Comparison of ENCODE assay signal across 7 cellular contexts in the genomic region with DNA sequence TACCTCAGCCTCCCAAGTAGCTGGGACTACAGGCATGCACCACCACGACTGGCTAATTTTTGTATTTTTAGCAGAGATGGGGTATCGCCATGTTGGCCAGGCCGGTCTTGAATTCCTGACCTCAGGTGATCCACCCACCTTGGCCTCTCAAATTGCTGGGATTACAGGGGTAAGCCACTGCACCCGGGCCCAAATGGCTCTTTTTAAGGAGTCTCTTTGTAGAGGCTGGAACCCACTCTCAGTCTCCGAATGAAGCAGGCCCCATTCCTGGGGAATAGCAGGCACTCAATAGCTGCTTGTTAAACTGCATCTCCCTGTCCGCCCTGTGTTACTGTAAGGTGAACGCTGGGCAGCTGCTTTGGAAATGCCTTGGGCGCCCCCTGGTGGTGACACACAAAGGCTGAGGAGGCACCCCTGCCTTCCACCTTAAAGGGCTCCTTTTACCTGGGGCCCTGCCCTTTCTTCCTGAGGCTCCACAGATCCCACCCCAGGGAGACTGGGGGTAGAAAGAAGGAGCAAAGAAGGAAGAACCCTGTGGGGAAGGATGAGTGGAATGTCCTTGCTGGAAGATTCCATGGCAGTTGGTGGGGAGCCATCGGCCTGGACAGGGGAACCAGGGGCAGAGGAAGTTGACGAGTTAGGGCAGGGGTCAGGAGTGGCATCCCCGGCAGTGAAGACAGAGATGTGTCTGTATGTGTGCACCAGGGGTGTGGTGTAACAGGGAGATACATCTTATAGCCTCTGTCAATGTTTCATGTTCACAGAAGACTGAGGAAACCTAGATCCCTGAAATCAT. TPM values are rescaled to one million over a fixed set of nuclear protein-coding genes. Genes with fewer than 3 reads are reported as not detected.
A peak's percentile ranks its signal among the peaks of the same experiment; 100 is the strongest.
DNase-seq lines count a peak whose midpoint lies in the region; FAIRE-seq and TF ChIP-seq lines count a peak whose summit lies in the region.

No MANE protein-coding gene starts in this region.

- H3K9ac ChIP-seq in SK-N-SH (no peak overlapping the region), trophoblast cell (ENCODE audit: low read length) (no peak overlapping the region)

- no peak for TF ChIP-seq POLR2A in GM12892 (IDR thresholded peaks at IDR 0.05; ENCODE audit: low read depth, low read length)

- H3K4me1 ChIP-seq in SK-N-SH (ENCODE audit: control insufficient read depth in 1 of 2, insufficient read depth in 2 of 2, low read depth in 1 of 2, low read length in 1 of 2) = peaks cover 4% of the 10 kb centered on the region in 2 experiments; a peak in 3 of 4 replicates
- H3K4me1 ChIP-seq in trophoblast cell (ENCODE audit: control insufficient read depth in 1 of 2, insufficient read depth in 2 of 2, low read length in 2 of 2) = peaks cover 8 to 9% of the 10 kb centered on the region in 2 experiments

- no peak overlapping the region for H2BK12ac ChIP-seq in trophoblast cell (ENCODE audit: low read length)

- H3K9me3 ChIP-seq in SK-N-SH = no peaks in the 10 kb centered on the region
- no peaks in the 10 kb centered on the region for H3K9me3 ChIP-seq in trophoblast cell (ENCODE audit: insufficient read depth, low read depth, low read length)

- H2BK120ac ChIP-seq in trophoblast cell (ENCODE audit: insufficient read depth, low read length, poor library complexity) = no peak overlapping the region

- WGBS in SK-N-SH (ENCODE audit: low lambda C conversion rate) = 40% methylated on average over 11 of the region's 11 CpGs
- WGBS in trophoblast cell (ENCODE audit: extremely low coverage, insufficient coverage, insufficient read length) = no CpG with 5 or more reads among the region's 11 CpGs

- H3K36me3 Mint-ChIP-seq in type B pancreatic cell = no peaks in the 10 kb centered on the region

- no peaks in the 10 kb centered on the region for H3K36me3 ChIP-seq in SK-N-SH (replicated peaks in 1 of 2; ENCODE audit: control insufficient read depth in 1 of 2, insufficient read depth in 2 of 2, low read length in 1 of 2)
- no peaks in the 10 kb centered on the region for H3K36me3 ChIP-seq in trophoblast cell (ENCODE audit: control insufficient read depth in 1 of 2, insufficient read depth in 2 of 2, low read length in 2 of 2)

- H4K12ac ChIP-seq in trophoblast cell (ENCODE audit: low read depth, low read length) = no peak overlapping the region

- no peak overlapping the region for H3K18ac ChIP-seq in trophoblast cell (ENCODE audit: low read length)

- H3F3A ChIP-seq in SK-N-SH (replicated peaks; ENCODE audit: insufficient read depth) = peaks cover 5% of the 10 kb centered on the region

- no peaks in the 10 kb centered on the region for H3K9me3 Mint-ChIP-seq in type B pancreatic cell

- no peak overlapping the region for H3K14ac ChIP-seq in trophoblast cell (ENCODE audit: low read length)

- DNase-seq in GM12892 (ENCODE audit: insufficient read length) = peak; percentile 66
- DNase-seq in NCI-H1092 treated with DMSO at 0.1 percent for 48 hours (lab: John Stamatoyannopoulos, UW) = peak; percentile 61
- peak; percentile 85 for DNase-seq in SK-N-SH
- DNase-seq in activated naive CD4-positive, alpha-beta T cell (lab: John Stamatoyannopoulos, UW) = peak; percentile 84 to 97 (median 92)
- DNase-seq in globus pallidus (ENCODE audit: low spot score) = peak; percentile 71
- peak; percentile 87 to 91 for DNase-seq in trophoblast cell
- DNase-seq in type B pancreatic cell (ENCODE audit: extremely low spot score, unreplicated experiment) = peak; percentile 91

- H4K91ac ChIP-seq in trophoblast cell (ENCODE audit: low read depth, low read length) = no peak overlapping the region

- no peak overlapping the region for H3K4ac ChIP-seq in trophoblast cell (ENCODE audit: low read depth, low read length)

- peak; percentile 64 for FAIRE-seq in GM12892 (lab: Jason Lieb, UNC)

- TF ChIP-seq RAD21 in SK-N-SH (IDR thresholded peaks at IDR 0.05; ENCODE audit: low read length) = peak; percentile 99

- no peak overlapping the region for H3K27ac ChIP-seq in SK-N-SH (ENCODE audit: low read depth in 2 of 2, low read length in 1 of 2)
- H3K27ac ChIP-seq in trophoblast cell (ENCODE audit: low read depth, low read length) = no peak overlapping the region

- H4K20me1 ChIP-seq in SK-N-SH (ENCODE audit: insufficient read depth) = no peaks in the 10 kb centered on the region

- no peak overlapping the region for H3K4me2 ChIP-seq in SK-N-SH
- H3K4me2 ChIP-seq in trophoblast cell (ENCODE audit: low read length) = no peak overlapping the region

- no peak overlapping the region for H2BK5ac ChIP-seq in trophoblast cell (ENCODE audit: low read depth, low read length, poor library complexity)

- no peak overlapping the region for H2AFZ ChIP-seq in SK-N-SH (ENCODE audit: low read depth)
- no peak overlapping the region for H2AFZ ChIP-seq in trophoblast cell (ENCODE audit: insufficient read depth, low read length, poor library complexity)

- H3K27ac Mint-ChIP-seq in type B pancreatic cell = peak overlapping the region; percentile 80

- H3K4me3 Mint-ChIP-seq in type B pancreatic cell = peak overlapping the region; percentile 59

- CTCF ChIA-PET in SK-N-SH (lab: Yijun Ruan, JAX) = interaction anchor here (0.5 to 19.9 kb wide), 43 partner anchors 9 to 1144 kb away, joined by 3 to 1447 read pairs (median 3); a partner anchor contains a TSS

- no peak overlapping the region; a peak in 1 of 4 replicates for H3K4me3 ChIP-seq in SK-N-SH (ENCODE audit: low read depth in 2 of 2, low read length in 1 of 2)
- H3K4me3 ChIP-seq in trophoblast cell (ENCODE audit: low read depth, low read length) = no peak overlapping the region

- H3K23ac ChIP-seq in trophoblast cell (ENCODE audit: low read length) = no peak overlapping the region

- no peak overlapping the region for H4K8ac ChIP-seq in trophoblast cell (ENCODE audit: low read depth, low read length)

- no peaks in the 10 kb centered on the region for H3K9me2 ChIP-seq in SK-N-SH

- no peak for TF ChIP-seq EP300 in SK-N-SH (IDR thresholded peaks at IDR 0.05; ENCODE audit: borderline replicate concordance in 1 of 2, low read depth in 1 of 2, low read length in 1 of 2)

- H3K79me1 ChIP-seq in trophoblast cell (ENCODE audit: low read length) = peaks cover 8% of the 10 kb centered on the region

- H3K79me2 ChIP-seq in SK-N-SH (ENCODE audit: insufficient read depth) (peaks cover 8% of the 10 kb centered on the region), trophoblast cell (ENCODE audit: control insufficient read depth, insufficient read depth, low read length, poor library complexity) (peaks cover 3% of the 10 kb centered on the region)

- H3K27me3 ChIP-seq in SK-N-SH (ENCODE audit: insufficient read depth) (no peaks in the 10 kb centered on the region), trophoblast cell (ENCODE audit: insufficient read depth, low read length) (no peaks in the 10 kb centered on the region)

- POLR2A ChIA-PET in SK-N-SH (lab: Yijun Ruan, JAX) = interaction anchor here (0.7 to 4.0 kb wide), 7 partner anchors 39 to 59 kb away, joined by 3 to 26 read pairs (median 5); a partner anchor contains a TSS

- H3K4me1 Mint-ChIP-seq in type B pancreatic cell (ENCODE audit: unreplicated experiment) = peaks cover 17% of the 10 kb centered on the region

- H2AK5ac ChIP-seq in trophoblast cell (ENCODE audit: low read length) = peak overlapping the region; percentile 61

- H3K27me3 Mint-ChIP-seq in type B pancreatic cell = no peaks in the 10 kb centered on the region

- TF ChIP-seq CTCF in SK-N-SH (IDR thresholded peaks at IDR 0.05) = peak; percentile 100
- peak; percentile 97 for TF ChIP-seq CTCF in type B pancreatic cell (conservative IDR thresholded peaks at IDR 0.05)

TF ChIP-seq in SK-N-SH, 30 proteins besides CTCF, POLR2A, EP300 and RAD21 (continues in another document):
- TF ChIP-seq FOXJ3 (CRISPR knock-in tag; IDR thresholded peaks at IDR 0.05) = no peak
- TF ChIP-seq, protein P1, sequence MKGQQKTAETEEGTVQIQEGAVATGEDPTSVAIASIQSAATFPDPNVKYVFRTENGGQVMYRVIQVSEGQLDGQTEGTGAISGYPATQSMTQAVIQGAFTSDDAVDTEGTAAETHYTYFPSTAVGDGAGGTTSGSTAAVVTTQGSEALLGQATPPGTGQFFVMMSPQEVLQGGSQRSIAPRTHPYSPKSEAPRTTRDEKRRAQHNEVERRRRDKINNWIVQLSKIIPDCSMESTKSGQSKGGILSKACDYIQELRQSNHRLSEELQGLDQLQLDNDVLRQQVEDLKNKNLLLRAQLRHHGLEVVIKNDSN (IDR thresholded peaks at IDR 0.05; ENCODE audit: borderline replicate concordance, low read depth) = no peak

RNA-seq across cellular contexts. Expression of a gene that starts 6.1 kb away (rescaled TPM):
- 5.5 TPM for polyA plus RNA-seq in GM12892 (2012; ENCODE audit: missing spikeins)
- 8.8 and 16.7 TPM in 2 replicates for polyA plus RNA-seq in SK-N-SH (2012; rRNA removed)
- polyA plus RNA-seq in SK-N-SH (2012; cell fraction: cytosol; rRNA removed) = 9.3 and 14.3 TPM in 2 replicates
- polyA plus RNA-seq in SK-N-SH (2012; cell fraction: nucleus; rRNA removed) = 28.1 and 28.5 TPM in 2 replicates
- 30.0 and 30.4 TPM in 2 replicates for polyA plus RNA-seq in trophoblast cell (2013)
- total RNA-seq in type B pancreatic cell (ENCODE audit: low replicate concordance) = 16.9 and 22.0 TPM in 2 replicates

RNA-seq across cellular contexts. Expression of a gene that starts 39.0 kb away (rescaled TPM):
- not detected for polyA plus RNA-seq in GM12892 (2012; ENCODE audit: missing spikeins)
- polyA plus RNA-seq in SK-N-SH (2012; rRNA removed) = 0.03 TPM in 2 replicates
- 0.03 and 0.05 TPM in 2 replicates for polyA plus RNA-seq in SK-N-SH (2012; cell fraction: cytosol; rRNA removed)
- 0.06 and 0.09 TPM in 2 replicates for polyA plus RNA-seq in SK-N-SH (2012; cell fraction: nucleus; rRNA removed)
- 209 and 234 TPM in 2 replicates for polyA plus RNA-seq in trophoblast cell (2013)
- 19.3 and 75.1 TPM in 2 replicates for total RNA-seq in type B pancreatic cell (ENCODE audit: low replicate concordance)

RNA-seq across cellular contexts. Expression of a gene that starts 48.9 kb away (rescaled TPM):
- polyA plus RNA-seq in GM12892 (2012; ENCODE audit: missing spikeins) = 17.7 TPM
- 135 and 139 TPM in 2 replicates for polyA plus RNA-seq in SK-N-SH (2012; rRNA removed)
- polyA plus RNA-seq in SK-N-SH (2012; cell fraction: cytosol; rRNA removed) = 62.5 and 80.7 TPM in 2 replicates
- 636 and 666 TPM in 2 replicates for polyA plus RNA-seq in SK-N-SH (2012; cell fraction: nucleus; rRNA removed)
- polyA plus RNA-seq in trophoblast cell (2013) = 19.9 and 20.8 TPM in 2 replicates
- 34.9 and 45.2 TPM in 2 replicates for total RNA-seq in type B pancreatic cell (ENCODE audit: low replicate concordance)

RNA-seq across cellular contexts. Expression of a gene that starts 51.4 kb away (rescaled TPM):
- polyA plus RNA-seq in GM12892 (2012; ENCODE audit: missing spikeins) = 18.2 TPM
- polyA plus RNA-seq in SK-N-SH (2012; rRNA removed) = 26.1 and 33.8 TPM in 2 replicates
- polyA plus RNA-seq in SK-N-SH (2012; cell fraction: cytosol; rRNA removed) = 27.2 and 30.9 TPM in 2 replicates
- 21.6 and 23.6 TPM in 2 replicates for polyA plus RNA-seq in SK-N-SH (2012; cell fraction: nucleus; rRNA removed)
- polyA plus RNA-seq in trophoblast cell (2013) = 2.3 TPM in 2 replicates
- total RNA-seq in type B pancreatic cell (ENCODE audit: low replicate concordance) = 12.8 and 16.3 TPM in 2 replicates

RNA-seq across cellular contexts. Expression of a gene that starts 58.5 kb away (rescaled TPM):
- polyA plus RNA-seq in GM12892 (2012; ENCODE audit: missing spikeins) = 0.42 TPM
- polyA plus RNA-seq in SK-N-SH (2012; rRNA removed) = 1.6 and 1.8 TPM in 2 replicates
- 0.86 and 0.89 TPM in 2 replicates for polyA plus RNA-seq in SK-N-SH (2012; cell fraction: cytosol; rRNA removed)
- 4.2 and 4.8 TPM in 2 replicates for polyA plus RNA-seq in SK-N-SH (2012; cell fraction: nucleus; rRNA removed)
- polyA plus RNA-seq in trophoblast cell (2013) = 0.29 and 0.42 TPM in 2 replicates
- 0.64 and 2.8 TPM in 2 replicates for total RNA-seq in type B pancreatic cell (ENCODE audit: low replicate concordance)
